Comparison of ENCODE assay signal across 17 cellular contexts in the genomic region with DNA sequence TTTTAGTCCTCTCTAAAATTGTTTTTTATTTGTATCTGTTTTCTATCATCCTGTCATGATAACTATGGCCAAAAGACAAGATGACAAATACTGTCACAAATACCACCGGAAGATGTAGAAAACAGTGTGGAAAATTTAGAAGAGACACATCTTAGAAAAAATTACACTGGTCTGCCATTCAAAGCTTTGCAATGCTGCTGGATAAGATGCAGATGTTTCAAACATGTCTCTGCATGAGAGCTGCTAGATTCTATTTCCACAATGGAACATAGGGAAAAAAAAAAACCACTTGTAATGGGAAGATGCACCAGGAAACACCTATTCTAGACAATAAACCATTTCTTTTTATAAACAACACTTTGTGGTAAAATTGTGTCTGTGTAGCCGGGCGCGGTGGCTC. TPM values are rescaled to one million over a fixed set of nuclear protein-coding genes. Genes with fewer than 3 reads are reported as not detected.
DNase-seq lines count a peak whose midpoint lies in the region; ATAC-seq and TF ChIP-seq lines count a peak whose summit lies in the region.
"Had no signal": no experiment of that assay in that cellular context is flagged by ENCODE, and none has a peak within 500 bp of the region (broad histone marks: within the 10 kb centered on the region; RNA-seq: fewer than 3 reads in every experiment).

No MANE protein-coding gene starts in this region.

- 84% methylated on average over 4 of the region's 4 CpGs for WGBS in smooth muscle cell (ENCODE audit: low lambda C conversion rate)

- H3K36me3 Mint-ChIP-seq in mesothelial cell of epicardium, result no peaks in the 10 kb centered on the region
- H3K36me3 Mint-ChIP-seq in naive thymus-derived CD8-positive, alpha-beta T cell, result no peaks in the 10 kb centered on the region
- H3K36me3 Mint-ChIP-seq: CD8-positive, alpha-beta memory T cell had no signal

- ATAC-seq in naive thymus-derived CD8-positive, alpha-beta T cell, result no peak
- ATAC-seq: PC-3 had no signal

- no peaks in the 10 kb centered on the region for H3K27me3 Mint-ChIP-seq in mesothelial cell of epicardium (ENCODE audit: low read depth)
- peaks cover 0 to 3% (median 0%) of the 10 kb centered on the region in 5 donors for H3K27me3 Mint-ChIP-seq in naive thymus-derived CD8-positive, alpha-beta T cell

- TF ChIP-seq CTCF in epithelial cell of esophagus (IDR thresholded peaks at IDR 0.05; ENCODE audit: insufficient read depth, low read depth, low read length, missing control alignments) (no peak), mesothelial cell of epicardium (IDR thresholded peaks at IDR 0.05; ENCODE audit: unreplicated experiment) (no peak), smooth muscle cell (IDR thresholded peaks at IDR 0.05; ENCODE audit: borderline replicate concordance, insufficient read depth, poor library complexity, severe bottlenecking) (no peak)

- H3K27me3 ChIP-seq in smooth muscle cell (ENCODE audit: low read depth), result no peaks in the 10 kb centered on the region
- H3K27me3 ChIP-seq: SJCRH30 had no signal

- H3K4me3 Mint-ChIP-seq in mesothelial cell of epicardium, result no peak overlapping the region
- H3K4me3 Mint-ChIP-seq in naive thymus-derived CD8-positive, alpha-beta T cell, result no peak overlapping the region

- peak overlapping the region; percentile 12 for H3K4me2 ChIP-seq in smooth muscle cell

- peak overlapping the region; percentile 58 for H3K27ac Mint-ChIP-seq in mesothelial cell of epicardium
- H3K27ac Mint-ChIP-seq in naive thymus-derived CD8-positive, alpha-beta T cell, result no peak overlapping the region

- no peaks in the 10 kb centered on the region for H3K36me3 ChIP-seq in smooth muscle cell (ENCODE audit: low read depth)
- H3K36me3 ChIP-seq: SJCRH30 had no signal

- peak overlapping the region; percentile 51 for H3K27ac ChIP-seq in smooth muscle cell (ENCODE audit: low read depth)
- H3K27ac ChIP-seq: SJCRH30 had no signal

- H3K4me1 Mint-ChIP-seq in mesothelial cell of epicardium, result peaks cover 17% of the 10 kb centered on the region
- H3K4me1 Mint-ChIP-seq in naive thymus-derived CD8-positive, alpha-beta T cell, result peaks cover 2 to 3% (median 2%) of the 10 kb centered on the region in 4 donors

- H3K9ac ChIP-seq in smooth muscle cell (ENCODE audit: low read depth), result no peak overlapping the region

- H3K4me3 ChIP-seq in epithelial cell of esophagus (ENCODE audit: low read length), result no peak overlapping the region
- H3K4me3 ChIP-seq in smooth muscle cell, result no peak overlapping the region
- H3K4me3 ChIP-seq: SJCRH30 had no signal

- H3K9me3 ChIP-seq in smooth muscle cell (replicated peaks; ENCODE audit: low read depth), result no peaks in the 10 kb centered on the region
- H3K9me3 ChIP-seq: SJCRH30 had no signal

- no peaks in the 10 kb centered on the region for H3K79me2 ChIP-seq in smooth muscle cell (ENCODE audit: low read depth)

- POLR2A ChIA-PET in naive thymus-derived CD8-positive, alpha-beta T cell (lab: Charles Lee), result no interaction called here

- peaks cover 3% of the 10 kb centered on the region for H3K4me1 ChIP-seq in smooth muscle cell (ENCODE audit: low read depth)

- H3K9me3 Mint-ChIP-seq in mesothelial cell of epicardium, result peaks cover 6% of the 10 kb centered on the region
- no peaks in the 10 kb centered on the region for H3K9me3 Mint-ChIP-seq in naive thymus-derived CD8-positive, alpha-beta T cell
- H3K9me3 Mint-ChIP-seq: CD8-positive, alpha-beta memory T cell had no signal

- no peak overlapping the region for H2AFZ ChIP-seq in smooth muscle cell (ENCODE audit: low read depth)

- H4K20me1 ChIP-seq in smooth muscle cell (ENCODE audit: low read depth), result no peaks in the 10 kb centered on the region

- peak; percentile 2 for DNase-seq in LHCN-M2 (ENCODE audit: low read depth)
- DNase-seq in epithelial cell of esophagus (ENCODE audit: low read depth), result peak; percentile 46
- DNase-seq in mesothelial cell of epicardium (ENCODE audit: low spot score in 2 of 2, unreplicated experiment in 2 of 2), result no peak
- DNase-seq in smooth muscle cell (lab: John Stamatoyannopoulos, UW; ENCODE audit: unreplicated experiment), result no peak
- no peak for DNase-seq in germinal center (ENCODE audit: low spot score)
- no peak for DNase-seq in stimulated activated CD4-positive, alpha-beta T cell treated with anti-CD3 and anti-CD28 coated beads, Interleukin-2, amount 100 ng/mL, for 24 hours
- DNase-seq in naive thymus-derived CD8-positive, alpha-beta T cell, result no peak
- DNase-seq in T-helper 2 cell, result no peak
- DNase-seq: ACHN; C1 segment of cervical spinal cord; CD8-positive, alpha-beta memory T cell; GOT3; KBM-7; NCI-H187; NCI-H526; PC-3; SJCRH30 had no signal

- peaks cover 5% of the 10 kb centered on the region for H3F3A ChIP-seq in smooth muscle cell (ENCODE audit: low read depth)

RNA-seq across cellular contexts. Expression of a gene that starts 5.8 kb away (rescaled TPM):
- 23.0 and 23.9 TPM in 2 replicates for total RNA-seq in LHCN-M2 (2014; rRNA removed)
- polyA plus RNA-seq in LHCN-M2 (2012), result 8.3 TPM
- total RNA-seq in mesothelial cell of epicardium, result 28.2 to 33.1 TPM (median 28.9 TPM) in 3 replicates
- 11.2 and 41.9 TPM in 2 replicates for total RNA-seq in smooth muscle cell
- polyA plus RNA-seq in smooth muscle cell, result 4.5 and 8.5 TPM in 2 replicates
- total RNA-seq in naive thymus-derived CD8-positive, alpha-beta T cell, result 10 to 100 TPM; 15.9 to 19.3 TPM
- polyA plus RNA-seq in naive thymus-derived CD8-positive, alpha-beta T cell, result 10 to 100 TPM; 10.1 to 13.1 (median 11.1) TPM

Comparison
In these comparisons a context has a peak if more than half of its experiments do, and no peak if none do; other contexts are left out.
1. DNase-seq: peak in LHCN-M2 (single experiment) and epithelial cell of esophagus (single experiment); none in mesothelial cell of epicardium (0 of 2), smooth muscle cell (single experiment), germinal center (single experiment), stimulated activated CD4-positive, alpha-beta T cell treated with anti-CD3 and anti-CD28 coated beads, Interleukin-2, amount 100 ng/mL, for 24 hours (0 of 2), naive thymus-derived CD8-positive, alpha-beta T cell (0 of 10) and T-helper 2 cell (0 of 5).